ENCODE assay signal across 12 cellular contexts in the genomic region with DNA sequence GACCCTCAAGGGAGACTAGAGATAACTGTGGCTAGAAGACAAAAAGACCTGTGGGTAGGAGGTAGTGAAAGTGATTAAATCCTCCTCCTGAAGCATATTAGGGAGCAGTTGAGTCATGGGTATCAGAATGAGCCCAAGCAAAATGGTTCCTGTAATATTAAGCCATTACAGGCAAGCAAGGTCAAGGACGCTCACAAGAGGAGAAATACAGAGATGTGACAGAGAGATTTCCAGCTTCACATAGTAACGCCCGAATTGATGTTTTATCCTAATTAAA.
A peak's percentile ranks its signal among the peaks of the same experiment; 100 is the strongest.
DNase-seq lines count a peak whose midpoint lies in the region; ATAC-seq and TF ChIP-seq lines count a peak whose summit lies in the region.
"Had no signal": no experiment of that assay in that cellular context is flagged by ENCODE, and none has a peak within 500 bp of the region (broad histone marks: within the 10 kb centered on the region; RNA-seq: fewer than 3 reads in every experiment).

No MANE protein-coding gene starts in this region.

- TF ChIP-seq CTCF in progenitor cell of endocrine pancreas (IDR thresholded peaks at IDR 0.05; ENCODE audit: unreplicated experiment) = no peak

- no peaks in the 10 kb centered on the region for H3K9me3 Mint-ChIP-seq in activated naive CD4-positive, alpha-beta T cell treated with anti-CD3 and anti-CD28 coated beads, Interleukin-2, amount 50 U/mL, for 24 hours
- no peaks in the 10 kb centered on the region for H3K9me3 Mint-ChIP-seq in activated naive CD4-positive, alpha-beta T cell treated with anti-CD3 and anti-CD28 coated beads, Interleukin-2, amount 10 ng/mL, durations not matched to agents 7 days and 5 days
- H3K9me3 Mint-ChIP-seq in progenitor cell of endocrine pancreas (ENCODE audit: low read depth) = no peaks in the 10 kb centered on the region
- H3K9me3 Mint-ChIP-seq: central memory CD8-positive, alpha-beta T cell had no signal

- peaks cover 1% of the 10 kb centered on the region for H3K27me3 Mint-ChIP-seq in activated naive CD4-positive, alpha-beta T cell treated with anti-CD3 and anti-CD28 coated beads, Interleukin-2, amount 50 U/mL, for 24 hours
- H3K27me3 Mint-ChIP-seq in activated naive CD4-positive, alpha-beta T cell treated with anti-CD3 and anti-CD28 coated beads, Interleukin-2, amount 10 ng/mL, durations not matched to agents 7 days and 5 days = no peaks in the 10 kb centered on the region
- peaks cover 18% of the 10 kb centered on the region for H3K27me3 Mint-ChIP-seq in T-helper 17 cell
- peaks cover 5% of the 10 kb centered on the region for H3K27me3 Mint-ChIP-seq in progenitor cell of endocrine pancreas

- ATAC-seq in HG02759 (IDR thresholded peaks at IDR 0.05; ENCODE audit: unreplicated experiment) = peak; percentile 14
- ATAC-seq in T-helper 17 cell = no peak

- H3K4me3 Mint-ChIP-seq in activated naive CD4-positive, alpha-beta T cell treated with anti-CD3 and anti-CD28 coated beads, Interleukin-2, amount 50 U/mL, for 24 hours = no peak overlapping the region
- no peak overlapping the region for H3K4me3 Mint-ChIP-seq in activated naive CD4-positive, alpha-beta T cell treated with anti-CD3 and anti-CD28 coated beads, Interleukin-2, amount 10 ng/mL, durations not matched to agents 7 days and 5 days
- H3K4me3 Mint-ChIP-seq in T-helper 17 cell (peak overlapping the region; percentile 56), progenitor cell of endocrine pancreas (ENCODE audit: low read depth) (no peak overlapping the region)
- H3K4me3 Mint-ChIP-seq: central memory CD8-positive, alpha-beta T cell had no signal

- H3K4me1 Mint-ChIP-seq in activated naive CD4-positive, alpha-beta T cell treated with anti-CD3 and anti-CD28 coated beads, Interleukin-2, amount 50 U/mL, for 24 hours = peaks cover 35% of the 10 kb centered on the region
- peaks cover 18% of the 10 kb centered on the region for H3K4me1 Mint-ChIP-seq in activated naive CD4-positive, alpha-beta T cell treated with anti-CD3 and anti-CD28 coated beads, Interleukin-2, amount 10 ng/mL, durations not matched to agents 7 days and 5 days
- H3K4me1 Mint-ChIP-seq in T-helper 17 cell (peaks cover 21% of the 10 kb centered on the region), progenitor cell of endocrine pancreas (ENCODE audit: low read depth) (peaks cover 17% of the 10 kb centered on the region)

- H3K36me3 Mint-ChIP-seq in activated naive CD4-positive, alpha-beta T cell treated with anti-CD3 and anti-CD28 coated beads, Interleukin-2, amount 50 U/mL, for 24 hours = no peaks in the 10 kb centered on the region
- H3K36me3 Mint-ChIP-seq in activated naive CD4-positive, alpha-beta T cell treated with anti-CD3 and anti-CD28 coated beads, Interleukin-2, amount 10 ng/mL, durations not matched to agents 7 days and 5 days = no peaks in the 10 kb centered on the region
- peaks cover 4% of the 10 kb centered on the region for H3K36me3 Mint-ChIP-seq in T-helper 17 cell (ENCODE audit: low read depth)
- H3K36me3 Mint-ChIP-seq in progenitor cell of endocrine pancreas (ENCODE audit: insufficient read depth) = no peaks in the 10 kb centered on the region

- DNase-seq in activated naive CD4-positive, alpha-beta T cell treated with anti-CD3 and anti-CD28 coated beads, Interleukin-2, amount 10 ng/mL, durations not matched to agents 7 days and 5 days = no peak
- no peak for DNase-seq in T-helper 17 cell
- no peak for DNase-seq in anterior cingulate cortex (lab: John Stamatoyannopoulos, UW)
- DNase-seq in retina = no peak
- DNase-seq in NCI-H748 treated with DMSO at 0.1 percent for 48 hours (lab: John Stamatoyannopoulos, UW) = no peak
- no peak for DNase-seq in progenitor cell of endocrine pancreas (ENCODE audit: low spot score, unreplicated experiment)
- DNase-seq: activated CD4-positive, CD25-positive, alpha-beta regulatory T cell; activated gamma-delta T cell treated with Interleukin-2 at 50 U/mL for 16 hours; DMS153 had no signal

- peak overlapping the region; percentile 12 for H3K27ac Mint-ChIP-seq in activated naive CD4-positive, alpha-beta T cell treated with anti-CD3 and anti-CD28 coated beads, Interleukin-2, amount 50 U/mL, for 24 hours
- H3K27ac Mint-ChIP-seq in activated naive CD4-positive, alpha-beta T cell treated with anti-CD3 and anti-CD28 coated beads, Interleukin-2, amount 10 ng/mL, durations not matched to agents 7 days and 5 days = no peak overlapping the region
- H3K27ac Mint-ChIP-seq in T-helper 17 cell (no peak overlapping the region), progenitor cell of endocrine pancreas (no peak overlapping the region)

- CTCF ChIA-PET in activated naive CD4-positive, alpha-beta T cell treated with anti-CD3 and anti-CD28 coated beads, Interleukin-2, amount 10 ng/mL, durations not matched to agents 7 days and 5 days (lab: Charles Lee) = interaction anchor here (0.9 to 13.9 kb wide), 3 partner anchors 51 to 555 kb away, joined by 3 to 277 read pairs (median 5); a partner anchor contains a TSS

- no peaks in the 10 kb centered on the region for H3K9me3 ChIP-seq in T-helper 17 cell (ENCODE audit: control insufficient read depth, low read length, poor library complexity, severe bottlenecking)
